16 cellular contexts compared by ENCODE assay signal in genomic region chr13:27569405-27569804, GRCh38. TPM values are rescaled to one million over a fixed set of nuclear protein-coding genes. Genes with fewer than 3 reads are reported as not detected.
DNase-seq lines count a peak whose midpoint lies in the region; ATAC-seq, FAIRE-seq and TF ChIP-seq lines count a peak whose summit lies in the region.
"Had no signal": no experiment of that assay in that cellular context is flagged by ENCODE, and none has a peak within 500 bp of the region (broad histone marks: within the 10 kb centered on the region; RNA-seq: fewer than 3 reads in every experiment).

No MANE protein-coding gene starts in this region.

- dilution Hi-C loops in keratinocyte (cut with MboI; ENCODE audit: extremely low pct_ligation_motif_present, low sequenced_read_pairs) = no loop called here

- no peak overlapping the region for H2AFZ ChIP-seq in OCI-LY3 (ENCODE audit: low read depth, low read length)
- H2AFZ ChIP-seq in keratinocyte (ENCODE audit: control insufficient read depth, low read length) = no peak overlapping the region
- H2AFZ ChIP-seq: GM23248 had no signal

- H3K36me3 ChIP-seq in OCI-LY3 (replicated peaks; ENCODE audit: low read depth, low read length) (peaks cover 42% of the 10 kb centered on the region), bronchial epithelial cell (ENCODE audit: control insufficient read depth, insufficient read depth, low read length) (peaks cover 14% of the 10 kb centered on the region), keratinocyte (ENCODE audit: control insufficient read depth in 2 of 2, extremely low read depth in 1 of 2, insufficient read depth in 2 of 2, low read length in 2 of 2) (peaks cover 4 to 18% of the 10 kb centered on the region in 2 experiments), right atrium auricular region (peaks cover 39% of the 10 kb centered on the region)

- no peak overlapping the region for H3K4me3 Mint-ChIP-seq in activated CD8-positive, alpha-beta T cell treated with anti-CD3 and anti-CD28 coated beads, Interleukin-2, amount 10 ng/mL, durations not matched to agents 7 days and 5 days
- H3K4me3 Mint-ChIP-seq: B cell; CD4-positive, alpha-beta memory T cell; IgD-negative memory B cell had no signal

- no peaks in the 10 kb centered on the region for H3K9me3 Mint-ChIP-seq in activated CD8-positive, alpha-beta T cell treated with anti-CD3 and anti-CD28 coated beads, Interleukin-2, amount 10 ng/mL, durations not matched to agents 7 days and 5 days (ENCODE audit: insufficient read depth)
- H3K9me3 Mint-ChIP-seq: CD4-positive, alpha-beta memory T cell; IgD-negative memory B cell had no signal

- H3K79me2 ChIP-seq in OCI-LY3 (ENCODE audit: low read length) (peaks cover 14% of the 10 kb centered on the region; the same call in 1 of the 2 replicates), keratinocyte (ENCODE audit: control insufficient read depth, insufficient read depth, low read length) (peaks cover 24% of the 10 kb centered on the region)

- H3K27ac Mint-ChIP-seq in activated CD8-positive, alpha-beta T cell treated with anti-CD3 and anti-CD28 coated beads, Interleukin-2, amount 10 ng/mL, durations not matched to agents 7 days and 5 days = no peak overlapping the region
- H3K27ac Mint-ChIP-seq: B cell, IgD-negative memory B cell had no signal

- POLR2A ChIA-PET in activated CD8-positive, alpha-beta T cell treated with anti-CD3 and anti-CD28 coated beads, Interleukin-2, amount 10 ng/mL, durations not matched to agents 7 days and 5 days (lab: Charles Lee) = no interaction called here

- no peak overlapping the region for H3K4me3 ChIP-seq in OCI-LY3 (ENCODE audit: low read length)
- H3K4me3 ChIP-seq in bronchial epithelial cell (ENCODE audit: low read depth, low read length) = no peak overlapping the region
- no peak overlapping the region for H3K4me3 ChIP-seq in keratinocyte (ENCODE audit: control insufficient read depth in 2 of 3, extremely low read depth in 1 of 3, insufficient read depth in 2 of 3, low read depth in 1 of 3, low read length in 3 of 3)
- H3K4me3 ChIP-seq in right atrium auricular region = no peak overlapping the region
- H3K4me3 ChIP-seq: GM23248 had no signal

- H3K4me1 ChIP-seq in OCI-LY3 (ENCODE audit: low read length) (peaks cover 26% of the 10 kb centered on the region), keratinocyte (ENCODE audit: control insufficient read depth, extremely low read depth, insufficient read depth, low read length) (peaks cover 33% of the 10 kb centered on the region), right atrium auricular region (no peaks in the 10 kb centered on the region)

- peaks cover 20% of the 10 kb centered on the region for H3K4me1 Mint-ChIP-seq in activated CD8-positive, alpha-beta T cell treated with anti-CD3 and anti-CD28 coated beads, Interleukin-2, amount 10 ng/mL, durations not matched to agents 7 days and 5 days (ENCODE audit: low read depth)

- no peaks in the 10 kb centered on the region for H4K20me1 ChIP-seq in OCI-LY3 (ENCODE audit: insufficient read depth, low read length)
- no peaks in the 10 kb centered on the region for H4K20me1 ChIP-seq in keratinocyte (ENCODE audit: control insufficient read depth, extremely low read depth, insufficient read depth, low read length)

- TF ChIP-seq CTCF in OCI-LY3 (IDR thresholded peaks at IDR 0.05; ENCODE audit: low read depth, low read length) (no peak), bronchial epithelial cell (IDR thresholded peaks at IDR 0.05; ENCODE audit: insufficient read depth, low read length, severe bottlenecking) (no peak), keratinocyte (optimal IDR thresholded peaks at IDR 0.05 in 1 of 3, IDR thresholded peaks at IDR 0.05 in 1 of 3, conservative IDR thresholded peaks at IDR 0.05 in 1 of 3; ENCODE audit: extremely low read depth in 1 of 3, insufficient read depth in 2 of 3, low read length in 3 of 3) (no peak), right atrium auricular region (IDR thresholded peaks at IDR 0.05) (no peak)

- H3K9ac ChIP-seq in OCI-LY3 (ENCODE audit: low read length) (no peak overlapping the region), keratinocyte (ENCODE audit: control insufficient read depth, extremely low read depth, insufficient read depth, low read length) (no peak overlapping the region)
- H3K9ac ChIP-seq: GM23248 had no signal

- no peaks in the 10 kb centered on the region for H3K9me1 ChIP-seq in keratinocyte (ENCODE audit: control insufficient read depth, extremely low read depth, insufficient read depth, low read length)

- peaks cover 2% of the 10 kb centered on the region for H3K36me3 Mint-ChIP-seq in activated CD8-positive, alpha-beta T cell treated with anti-CD3 and anti-CD28 coated beads, Interleukin-2, amount 10 ng/mL, durations not matched to agents 7 days and 5 days (ENCODE audit: low read depth)

- CTCF ChIA-PET in activated CD8-positive, alpha-beta T cell treated with anti-CD3 and anti-CD28 coated beads, Interleukin-2, amount 10 ng/mL, durations not matched to agents 7 days and 5 days (lab: Charles Lee) = no interaction called here

- FAIRE-seq in bronchial epithelial cell (lab: Jason Lieb, UNC) = no peak
- FAIRE-seq in keratinocyte (lab: Jason Lieb, UNC) = peak; percentile 79
- FAIRE-seq: A204.1, H54 had no signal

- peak; percentile 63 for ATAC-seq in HG02610 (IDR thresholded peaks at IDR 0.05; ENCODE audit: unreplicated experiment)
- no peak for ATAC-seq in activated CD8-positive, alpha-beta T cell treated with anti-CD3 and anti-CD28 coated beads, Interleukin-2, amount 10 ng/mL, durations not matched to agents 7 days and 5 days
- ATAC-seq: HCT116 had no signal

- H3K9me3 ChIP-seq in OCI-LY3 (ENCODE audit: insufficient read depth, low read length) = no peaks in the 10 kb centered on the region
- no peaks in the 10 kb centered on the region for H3K9me3 ChIP-seq in keratinocyte (ENCODE audit: control insufficient read depth, low read depth, low read length)
- no peaks in the 10 kb centered on the region for H3K9me3 ChIP-seq in right atrium auricular region

- H3K4me2 ChIP-seq in OCI-LY3 (ENCODE audit: low read length) = peak overlapping the region; percentile 2; the same call in 1 of the 2 replicates
- H3K4me2 ChIP-seq in keratinocyte (ENCODE audit: control insufficient read depth, extremely low read depth, insufficient read depth, low read depth, low read length) = peak overlapping the region; percentile 42

- no peaks in the 10 kb centered on the region for H3K27me3 ChIP-seq in OCI-LY3 (ENCODE audit: low read depth, low read length)
- H3K27me3 ChIP-seq in bronchial epithelial cell (ENCODE audit: control insufficient read depth, insufficient read depth, low read length) = no peaks in the 10 kb centered on the region
- no peaks in the 10 kb centered on the region for H3K27me3 ChIP-seq in keratinocyte (ENCODE audit: control insufficient read depth, extremely low read depth, insufficient read depth, low read length)
- H3K27me3 ChIP-seq in right atrium auricular region = no peaks in the 10 kb centered on the region

- DNase-seq in bronchial epithelial cell (ENCODE audit: low read depth) = peak; percentile 92
- DNase-seq in keratinocyte (ENCODE audit: low read depth, low spot score) = no peak
- no peak for DNase-seq in NCI-H1092 treated with DMSO at 0.1 percent for 48 hours (lab: John Stamatoyannopoulos, UW)
- DNase-seq in right atrium auricular region (ENCODE audit: low spot score) = no peak
- no peak for DNase-seq in activated CD8-positive, alpha-beta T cell treated with anti-CD3 and anti-CD28 coated beads, Interleukin-2, amount 10 ng/mL, durations not matched to agents 7 days and 5 days
- DNase-seq: C1 segment of cervical spinal cord; CD4-positive, alpha-beta memory T cell; DMS79; GM23248 had no signal

- no peak overlapping the region for H3K27ac ChIP-seq in OCI-LY3 (ENCODE audit: low read length)
- peak overlapping the region; percentile 63 for H3K27ac ChIP-seq in keratinocyte (ENCODE audit: control insufficient read depth, insufficient read depth, low read length)
- no peak overlapping the region for H3K27ac ChIP-seq in right atrium auricular region
- H3K27ac ChIP-seq: GM23248 had no signal

- H3K27me3 Mint-ChIP-seq in activated CD8-positive, alpha-beta T cell treated with anti-CD3 and anti-CD28 coated beads, Interleukin-2, amount 10 ng/mL, durations not matched to agents 7 days and 5 days (ENCODE audit: low read depth) = no peaks in the 10 kb centered on the region
- H3K27me3 Mint-ChIP-seq: B cell; CD4-positive, alpha-beta memory T cell; IgD-negative memory B cell had no signal

RNA-seq across cellular contexts. Expression of gene LNX2, which starts 50.9 kb away (rescaled TPM):
- total RNA-seq in bronchial epithelial cell (29.1 and 29.2 TPM in 2 replicates), right atrium auricular region (10 to 100 TPM; 13.0 to 15.2 TPM)
- polyA plus RNA-seq in keratinocyte = 12.1 to 17.0 TPM (median 14.4 TPM) in 3 replicates
- polyA plus RNA-seq in keratinocyte (2011; ENCODE audit: low read depth) = 5.5 TPM
- polyA plus RNA-seq in keratinocyte (2011; cell fraction: cytosol; rRNA removed) = 9.5 and 13.5 TPM in 2 replicates
- 18.1 and 19.1 TPM in 2 replicates for polyA plus RNA-seq in keratinocyte (2011; cell fraction: nucleus; rRNA removed)
- polyA plus RNA-seq in keratinocyte (2012; ENCODE audit: low replicate concordance) = 9.1 and 10.4 TPM in 2 replicates
- 16.2 to 22.1 TPM (median 19.6 TPM) in 3 replicates for polyA minus RNA-seq in keratinocyte
- polyA minus RNA-seq in keratinocyte (2011; cell fraction: cytosol; rRNA and poly(A)+ RNA removed) = 11.5 TPM
- 17.7 and 35.8 TPM in 2 replicates for polyA minus RNA-seq in keratinocyte (2011; cell fraction: nucleus; rRNA and poly(A)+ RNA removed)
- 1 to 10 TPM; 7.1 to 7.6 TPM for total RNA-seq in activated CD8-positive, alpha-beta T cell treated with anti-CD3 and anti-CD28 coated beads, Interleukin-2, amount 10 ng/mL, durations not matched to agents 7 days and 5 days

RNA-seq across cellular contexts. Expression of gene POLR1D, which starts 52.3 kb away (rescaled TPM):
- 134 and 140 TPM in 2 replicates for total RNA-seq in bronchial epithelial cell
- 152 to 235 TPM (median 204 TPM) in 3 replicates for polyA plus RNA-seq in keratinocyte
- 183 TPM for polyA plus RNA-seq in keratinocyte (2011; ENCODE audit: low read depth)
- 199 and 322 TPM in 2 replicates for polyA plus RNA-seq in keratinocyte (2011; cell fraction: cytosol; rRNA removed)
- 96.8 and 102 TPM in 2 replicates for polyA plus RNA-seq in keratinocyte (2011; cell fraction: nucleus; rRNA removed)
- polyA plus RNA-seq in keratinocyte (2012; ENCODE audit: low replicate concordance) = 193 and 217 TPM in 2 replicates
- polyA minus RNA-seq in keratinocyte = 29.4 to 86.5 TPM (median 63.1 TPM) in 3 replicates
- polyA minus RNA-seq in keratinocyte (2011; cell fraction: cytosol; rRNA and poly(A)+ RNA removed) = 79.4 TPM
- polyA minus RNA-seq in keratinocyte (2011; cell fraction: nucleus; rRNA and poly(A)+ RNA removed) = 18.8 and 27.7 TPM in 2 replicates
- 10 to 100 TPM; 75.6 to 89.3 TPM for total RNA-seq in right atrium auricular region
- total RNA-seq in activated CD8-positive, alpha-beta T cell treated with anti-CD3 and anti-CD28 coated beads, Interleukin-2, amount 10 ng/mL, durations not matched to agents 7 days and 5 days = 100 to 1,000 TPM; 140 to 142 TPM
